Comparison of ENCODE assay signal across 27 cellular contexts in genomic region chr11:107136892-107137291, GRCh38.
"Had no signal": no experiment of that assay in that cellular context is flagged by ENCODE, and none has a peak within 500 bp of the region (broad histone marks: within the 10 kb centered on the region; RNA-seq: fewer than 3 reads in every experiment).

No MANE protein-coding gene starts in this region.

- H3K4me3 ChIP-seq: stomach, suprapubic skin, testis, thoracic aorta, thyroid gland, tibial artery, tibial nerve, transverse colon, upper lobe of left lung, upper lobe of right lung, uterus, vagina had no signal

- ATAC-seq: stimulated activated effector memory CD8-positive, alpha-beta T cell treated with anti-CD3 and anti-CD28 coated beads, Interleukin-12 subunit alpha, Interleukin-12 subunit beta, amount 100 ng/mL, for 72 hours; stimulated activated memory B cell treated with anti-CD40 and anti-IgM and Interleukin-4, amounts not matched to agents 10 μg/mL and 1 μg/mL and 100 μg/mL, for 72 hours; stimulated activated naive B cell treated with anti-CD40 and anti-IgM and Interleukin-4, amounts not matched to agents 10 μg/mL and 1 μg/mL and 100 μg/mL, for 72 hours; stimulated activated naive CD8-positive, alpha-beta T cell treated with anti-CD3 and anti-CD28 coated beads, Interleukin-15, amount 100 ng/mL, for 72 hours; stimulated activated naive CD8-positive, alpha-beta T cell treated with anti-CD3 and anti-CD28 coated beads, Interleukin-15, Interleukin-2, amounts not matched to agents 100 U/mL and 50 U/mL, for 24 hours; upper lobe of right lung had no signal

- H3K9me3 ChIP-seq: suprapubic skin, testis, thoracic aorta, thyroid gland, transverse colon, upper lobe of right lung, uterus, vagina had no signal

- H3K4me1 ChIP-seq: stomach, suprapubic skin, testis, thyroid gland, tibial artery, tibial nerve, transverse colon, upper lobe of left lung, upper lobe of right lung, uterus, vagina had no signal

- FAIRE-seq: urothelium cell line had no signal

- H3K27ac ChIP-seq: stomach, suprapubic skin, testis, thoracic aorta, thyroid gland, tibial artery, tibial nerve, transverse colon, upper lobe of left lung, upper lobe of right lung, uterus, vagina had no signal

- H3K27me3 ChIP-seq: stomach, suprapubic skin, testis, thyroid gland, tibial artery, tibial nerve, transverse colon, upper lobe of left lung, upper lobe of right lung, uterus, vagina had no signal

- H3K36me3 ChIP-seq: stomach, suprapubic skin, thoracic aorta, thyroid gland, tibial artery, tibial nerve, transverse colon, upper lobe of left lung, upper lobe of right lung, uterus, vagina had no signal

- DNase-seq: stimulated activated CD4-positive, alpha-beta T cell treated with anti-CD3 and anti-CD28 coated beads, Interleukin-2, amount 100 ng/mL, for 48 hours; stimulated activated CD4-positive, alpha-beta T cell treated with anti-CD3 and anti-CD28 coated beads, Interleukin-4, amount 100 ng/mL, for 1 hour; stimulated activated CD4-positive, alpha-beta T cell treated with anti-CD3 and anti-CD28 coated beads, Interleukin-4, amount 100 ng/mL, for 24 hours; stimulated activated CD4-positive, alpha-beta T cell treated with anti-CD3 and anti-CD28 coated beads, Interleukin-4, amount 100 ng/mL, for 4 hours; stimulated activated CD8-positive, alpha-beta memory T cell treated with anti-CD3 and anti-CD28 coated beads, Interleukin-4, amount 100 ng/mL, for 48 hours; stimulated activated naive B cell treated with anti-CD40 and anti-IgM and Interleukin-4, amounts not matched to agents 10 μg/mL and 1 μg/mL and 100 μg/mL, for 72 hours; stimulated activated naive CD4-positive, alpha-beta T cell; stimulated activated naive CD4-positive, alpha-beta T cell treated with Interleukin-2 at 50 U/mL for 16 hours; stimulated activated naive CD8-positive, alpha-beta T cell treated with anti-CD3 and anti-CD28 coated beads, Interleukin-15, amount 100 ng/mL, for 72 hours; stimulated activated naive CD8-positive, alpha-beta T cell treated with anti-CD3 and anti-CD28 coated beads, Interleukin-15, Interleukin-2, amounts not matched to agents 100 U/mL and 50 U/mL, for 24 hours; stomach; substantia nigra; testis; thyroid gland; tibial artery; transverse colon; trophoblast cell; upper lobe of left lung; upper lobe of right lung; uterus had no signal
